In the genomic region with DNA sequence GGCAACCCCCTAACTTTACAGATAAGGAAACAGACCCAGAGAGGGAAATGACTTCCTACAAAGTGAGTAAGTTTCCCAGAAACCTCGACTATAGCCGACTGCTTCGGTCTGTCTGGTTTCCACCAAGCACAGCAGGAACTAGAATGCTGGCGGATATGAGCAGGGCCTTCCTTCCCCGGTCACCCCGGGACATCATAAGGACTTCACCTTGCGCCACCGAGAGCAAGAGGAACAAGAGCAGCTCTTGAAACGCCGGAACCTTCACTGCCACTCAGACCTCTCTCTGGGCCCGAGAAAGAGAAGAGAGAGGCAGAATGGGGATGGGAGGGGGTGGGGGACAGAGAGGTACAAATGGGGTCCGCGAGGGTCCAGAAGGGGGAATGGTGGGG, we compare ENCODE assay signal across 23 cellular contexts.
"Had no signal": no experiment of that assay in that cellular context is flagged by ENCODE, and none has a peak within 500 bp of the region (broad histone marks: within the 10 kb centered on the region; RNA-seq: fewer than 3 reads in every experiment).

No MANE protein-coding gene starts in this region.

- H3K4me1 ChIP-seq: neural progenitor cell had no signal

- H3K4me3 ChIP-seq: gastroesophageal sphincter, hepatocyte, neural progenitor cell, suprapubic skin, tibial nerve had no signal

- DNase-seq: activated CD4-positive, alpha-beta memory T cell treated with anti-CD3 and anti-CD28 coated beads, Interleukin-2, amount 10 ng/mL, durations not matched to agents 7 days and 5 days; activated CD4-positive, alpha-beta T cell treated with anti-CD3 and anti-CD28 coated beads, Interleukin-2, amount 10 ng/mL, durations not matched to agents 7 days and 5 days; activated gamma-delta T cell; activated naive CD4-positive, alpha-beta T cell treated with anti-CD3 and anti-CD28 coated beads, Interleukin-2, amount 10 ng/mL, durations not matched to agents 7 days and 5 days; amygdala; cortex of kidney; islet precursor cell; midbrain; naive thymus-derived CD8-positive, alpha-beta T cell; stimulated activated CD4-positive, alpha-beta T cell treated with anti-CD3 and anti-CD28 coated beads, Interleukin-15, amount 100 ng/mL, for 24 hours; stimulated activated CD4-positive, alpha-beta T cell treated with anti-CD3 and anti-CD28 coated beads, Interleukin-2, amount 100 ng/mL, for 24 hours; stimulated activated naive CD4-positive, alpha-beta T cell; T-helper 17 cell; T1000; WERI-Rb-1 had no signal

- ATAC-seq: activated CD4-positive, CD25-positive, alpha-beta regulatory T cell treated with anti-CD3 and anti-CD28 coated beads, Interleukin-2, amount 50 U/mL, for 24 hours; gastroesophageal sphincter; left cardiac atrium; naive thymus-derived CD8-positive, alpha-beta T cell; T-helper 17 cell had no signal

- H3K27ac Mint-ChIP-seq: activated naive CD4-positive, alpha-beta T cell treated with anti-CD3 and anti-CD28 coated beads, Interleukin-2, amount 10 ng/mL, durations not matched to agents 7 days and 5 days; memory B cell; T-helper 17 cell had no signal

- H3K4me2 ChIP-seq: hepatocyte, neural progenitor cell had no signal

- H3K27me3 Mint-ChIP-seq: activated CD4-positive, alpha-beta memory T cell treated with anti-CD3 and anti-CD28 coated beads, Interleukin-2, amount 10 ng/mL, durations not matched to agents 7 days and 5 days; activated CD4-positive, alpha-beta T cell treated with anti-CD3 and anti-CD28 coated beads, Interleukin-2, amount 10 ng/mL, durations not matched to agents 7 days and 5 days; activated naive CD4-positive, alpha-beta T cell treated with anti-CD3 and anti-CD28 coated beads, Interleukin-2, amount 10 ng/mL, durations not matched to agents 7 days and 5 days; memory B cell; T-helper 17 cell had no signal

- H2AFZ ChIP-seq: hepatocyte, neural progenitor cell had no signal

- H3K9me3 ChIP-seq: gastroesophageal sphincter, suprapubic skin, tibial nerve had no signal

- H3K4me3 Mint-ChIP-seq: activated CD4-positive, alpha-beta memory T cell treated with anti-CD3 and anti-CD28 coated beads, Interleukin-2, amount 10 ng/mL, durations not matched to agents 7 days and 5 days; activated CD4-positive, alpha-beta T cell treated with anti-CD3 and anti-CD28 coated beads, Interleukin-2, amount 10 ng/mL, durations not matched to agents 7 days and 5 days; activated naive CD4-positive, alpha-beta T cell treated with anti-CD3 and anti-CD28 coated beads, Interleukin-2, amount 10 ng/mL, durations not matched to agents 7 days and 5 days; memory B cell; neural progenitor cell; T-helper 17 cell had no signal

- H3K27ac ChIP-seq: gastroesophageal sphincter, hepatocyte, neural progenitor cell, suprapubic skin, tibial nerve, WERI-Rb-1 had no signal

- H3K9ac ChIP-seq: neural progenitor cell had no signal

- H3K27me3 ChIP-seq: gastroesophageal sphincter, hepatocyte, neural progenitor cell, suprapubic skin, tibial nerve had no signal

- H3K9me3 Mint-ChIP-seq: activated CD4-positive, alpha-beta memory T cell treated with anti-CD3 and anti-CD28 coated beads, Interleukin-2, amount 10 ng/mL, durations not matched to agents 7 days and 5 days; activated CD4-positive, alpha-beta T cell treated with anti-CD3 and anti-CD28 coated beads, Interleukin-2, amount 10 ng/mL, durations not matched to agents 7 days and 5 days; activated naive CD4-positive, alpha-beta T cell treated with anti-CD3 and anti-CD28 coated beads, Interleukin-2, amount 10 ng/mL, durations not matched to agents 7 days and 5 days; memory B cell; naive thymus-derived CD8-positive, alpha-beta T cell; neural progenitor cell had no signal

- H3K36me3 ChIP-seq: neural progenitor cell, tibial nerve had no signal
